Comparison of ENCODE assay signal across 9 cellular contexts in the genomic region with DNA sequence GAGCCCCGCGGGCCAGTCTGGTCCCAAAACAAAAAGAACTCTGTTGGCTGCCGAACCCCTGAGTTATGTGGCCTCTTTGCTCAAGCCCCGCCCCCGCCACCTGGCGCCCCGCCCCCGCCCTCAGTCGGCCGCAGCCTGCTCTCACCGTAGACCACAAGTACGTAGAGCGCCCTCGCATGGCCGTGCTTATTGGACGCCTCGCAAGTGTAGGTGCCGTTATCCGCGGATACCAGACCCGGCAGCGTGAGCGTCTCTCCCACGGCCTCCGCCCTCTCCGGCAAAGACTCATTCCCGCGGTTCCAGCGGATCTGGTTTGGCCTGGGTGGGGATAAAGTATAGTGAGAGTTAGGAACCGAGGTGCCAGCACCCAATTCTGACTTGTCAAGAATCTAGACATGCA. TPM values are rescaled to one million over a fixed set of nuclear protein-coding genes. Genes with fewer than 3 reads are reported as not detected.
A peak's percentile ranks its signal among the peaks of the same experiment; 100 is the strongest.
DNase-seq lines count a peak whose midpoint lies in the region; ATAC-seq and TF ChIP-seq lines count a peak whose summit lies in the region.
"Had no signal": no experiment of that assay in that cellular context is flagged by ENCODE, and none has a peak within 500 bp of the region (broad histone marks: within the 10 kb centered on the region; RNA-seq: fewer than 3 reads in every experiment).

No MANE protein-coding gene starts in this region.

- H3K27me3 ChIP-seq in Loucy (ENCODE audit: insufficient read depth, low read length, poor library complexity, severe bottlenecking) = no peaks in the 10 kb centered on the region
- H3K27me3 ChIP-seq in cardiac muscle cell = no peaks in the 10 kb centered on the region

- H3K9me2 ChIP-seq in Loucy (replicated peaks; ENCODE audit: low read depth, low read length) = no peaks in the 10 kb centered on the region

- no peak overlapping the region for H3K4me3 ChIP-seq in Loucy (ENCODE audit: low read length, poor library complexity, severe bottlenecking)
- H3K4me3 ChIP-seq in cardiac muscle cell = no peak overlapping the region

- ATAC-seq in GM18502 (IDR thresholded peaks at IDR 0.05; ENCODE audit: poor library complexity, unreplicated experiment) = no peak

- no peak overlapping the region for H2AFZ ChIP-seq in Loucy (ENCODE audit: low read length)

- H3K9me3 Mint-ChIP-seq in mesothelial cell of epicardium = no peaks in the 10 kb centered on the region

- TF ChIP-seq CTCF in Loucy (conservative IDR thresholded peaks at IDR 0.05; ENCODE audit: low read length) (peak; percentile 18; the same call in 1 of the 2 replicates), cardiac muscle cell (IDR thresholded peaks at IDR 0.05; ENCODE audit: low read depth, low read length) (peak; percentile 25), mesothelial cell of epicardium (IDR thresholded peaks at IDR 0.05; ENCODE audit: unreplicated experiment) (no peak)

- H3K4me1 ChIP-seq in Loucy (ENCODE audit: insufficient read depth, low read length, poor library complexity, severe bottlenecking) = peaks cover 11% of the 10 kb centered on the region
- H3K4me1 ChIP-seq in cardiac muscle cell (ENCODE audit: low read depth) = peaks cover 4% of the 10 kb centered on the region

- H3K9me3 ChIP-seq in Loucy (ENCODE audit: insufficient read depth, low read depth, low read length) (no peaks in the 10 kb centered on the region), cardiac muscle cell (ENCODE audit: low read depth) (no peaks in the 10 kb centered on the region)

- H3F3A ChIP-seq in Loucy (ENCODE audit: low read depth) = no peaks in the 10 kb centered on the region; the same call in 1 of the 2 replicates

- no peak overlapping the region for H3K4me2 ChIP-seq in Loucy (ENCODE audit: low read depth, low read length, poor library complexity, severe bottlenecking)

- no peaks in the 10 kb centered on the region for H3K36me3 ChIP-seq in Loucy (ENCODE audit: insufficient read depth, low read length)
- peaks cover 3% of the 10 kb centered on the region for H3K36me3 ChIP-seq in cardiac muscle cell

- no peak overlapping the region for H3K27ac ChIP-seq in cardiac muscle cell

- peak; percentile 86 for DNase-seq in activated CD8-positive, alpha-beta memory T cell treated with anti-CD3 and anti-CD28 coated beads, Interleukin-2, amount 50 U/mL, for 4 hours
- DNase-seq in cardiac muscle cell (ENCODE audit: low read depth in 1 of 2, low spot score in 1 of 2) (peak; percentile 57 to 62), mesothelial cell of epicardium (ENCODE audit: low spot score in 2 of 2, unreplicated experiment in 2 of 2) (no peak), SHP77 (lab: John Stamatoyannopoulos, UW) (no peak), retina (no peak)
- peak; percentile 57 to 73 (median 60) for DNase-seq in stimulated activated CD4-positive, alpha-beta T cell treated with anti-CD3 and anti-CD28 coated beads, TNF-alpha, amount 100 ng/mL, for 1 hour (ENCODE audit: low read depth in 3 of 3, low spot score in 1 of 3)

- no peak overlapping the region for H3K27ac Mint-ChIP-seq in mesothelial cell of epicardium

- H3K4me1 Mint-ChIP-seq in mesothelial cell of epicardium = peaks cover 9% of the 10 kb centered on the region

- H4K20me1 ChIP-seq in Loucy (ENCODE audit: insufficient read depth, low read length, poor library complexity, severe bottlenecking) = peaks cover 11% of the 10 kb centered on the region

- H3K4me3 Mint-ChIP-seq in mesothelial cell of epicardium = no peak overlapping the region

- H3K36me3 Mint-ChIP-seq in mesothelial cell of epicardium = peaks cover 26% of the 10 kb centered on the region

- no peaks in the 10 kb centered on the region for H3K27me3 Mint-ChIP-seq in mesothelial cell of epicardium (ENCODE audit: low read depth)

- H3K9ac ChIP-seq in Loucy (ENCODE audit: low read depth, low read length, poor library complexity, severe bottlenecking) = no peak overlapping the region

- peaks cover 12% of the 10 kb centered on the region for H3K79me2 ChIP-seq in Loucy (ENCODE audit: insufficient read depth, low read length)

RNA-seq across cellular contexts. Expression of gene ZNF428, which starts 5.5 kb away (rescaled TPM):
- total RNA-seq in cardiac muscle cell = 87.2 and 135 TPM in 2 replicates
- 134 and 207 TPM in 2 replicates for polyA plus RNA-seq in cardiac muscle cell
- total RNA-seq in mesothelial cell of epicardium = 92.2 to 96.2 TPM (median 92.4 TPM) in 3 replicates

RNA-seq across cellular contexts. Expression of gene SRRM5, which starts 13.0 kb away (rescaled TPM):
- total RNA-seq in cardiac muscle cell = 0.18 and 0.30 TPM in 2 replicates
- polyA plus RNA-seq in cardiac muscle cell = 0.50 TPM in 1 of 2 replicates, not detected in the other
- total RNA-seq in mesothelial cell of epicardium = 0.36 to 0.63 TPM (median 0.58 TPM) in 3 replicates
- polyA plus RNA-seq: IgD-negative memory B cell had no signal

RNA-seq across cellular contexts. Expression of gene CADM4, which starts 14.7 kb away (rescaled TPM):
- 40.5 and 59.6 TPM in 2 replicates for total RNA-seq in cardiac muscle cell
- 12.3 and 13.3 TPM in 2 replicates for polyA plus RNA-seq in cardiac muscle cell
- total RNA-seq in mesothelial cell of epicardium = 45.8 to 48.3 TPM (median 47.1 TPM) in 3 replicates
- polyA plus RNA-seq: IgD-negative memory B cell had no signal

RNA-seq across cellular contexts. Expression of gene ZNF576, which starts 28.5 kb away (rescaled TPM):
- 12.5 and 12.6 TPM in 2 replicates for total RNA-seq in cardiac muscle cell
- 13.1 and 14.6 TPM in 2 replicates for polyA plus RNA-seq in cardiac muscle cell
- total RNA-seq in mesothelial cell of epicardium = 11.4 to 12.6 TPM (median 12.6 TPM) in 3 replicates

RNA-seq across cellular contexts. Expression of gene IRGQ, which starts 29.0 kb away (rescaled TPM):
- total RNA-seq in cardiac muscle cell = 39.0 and 49.6 TPM in 2 replicates
- polyA plus RNA-seq in cardiac muscle cell = 21.1 and 22.4 TPM in 2 replicates
- 41.1 to 42.2 TPM (median 41.4 TPM) in 3 replicates for total RNA-seq in mesothelial cell of epicardium

Comparison
In these comparisons a context has a peak if more than half of its experiments do, and no peak if none do; other contexts are left out.
1. DNase-seq: peak in activated CD8-positive, alpha-beta memory T cell treated with anti-CD3 and anti-CD28 coated beads, Interleukin-2, amount 50 U/mL, for 4 hours (single experiment), cardiac muscle cell (2 of 2) and stimulated activated CD4-positive, alpha-beta T cell treated with anti-CD3 and anti-CD28 coated beads, TNF-alpha, amount 100 ng/mL, for 1 hour (3 of 3); none in mesothelial cell of epicardium (0 of 2), SHP77 (0 of 2) and retina (single experiment).